ENCODE assay signal across 19 cellular contexts in the genomic region with DNA sequence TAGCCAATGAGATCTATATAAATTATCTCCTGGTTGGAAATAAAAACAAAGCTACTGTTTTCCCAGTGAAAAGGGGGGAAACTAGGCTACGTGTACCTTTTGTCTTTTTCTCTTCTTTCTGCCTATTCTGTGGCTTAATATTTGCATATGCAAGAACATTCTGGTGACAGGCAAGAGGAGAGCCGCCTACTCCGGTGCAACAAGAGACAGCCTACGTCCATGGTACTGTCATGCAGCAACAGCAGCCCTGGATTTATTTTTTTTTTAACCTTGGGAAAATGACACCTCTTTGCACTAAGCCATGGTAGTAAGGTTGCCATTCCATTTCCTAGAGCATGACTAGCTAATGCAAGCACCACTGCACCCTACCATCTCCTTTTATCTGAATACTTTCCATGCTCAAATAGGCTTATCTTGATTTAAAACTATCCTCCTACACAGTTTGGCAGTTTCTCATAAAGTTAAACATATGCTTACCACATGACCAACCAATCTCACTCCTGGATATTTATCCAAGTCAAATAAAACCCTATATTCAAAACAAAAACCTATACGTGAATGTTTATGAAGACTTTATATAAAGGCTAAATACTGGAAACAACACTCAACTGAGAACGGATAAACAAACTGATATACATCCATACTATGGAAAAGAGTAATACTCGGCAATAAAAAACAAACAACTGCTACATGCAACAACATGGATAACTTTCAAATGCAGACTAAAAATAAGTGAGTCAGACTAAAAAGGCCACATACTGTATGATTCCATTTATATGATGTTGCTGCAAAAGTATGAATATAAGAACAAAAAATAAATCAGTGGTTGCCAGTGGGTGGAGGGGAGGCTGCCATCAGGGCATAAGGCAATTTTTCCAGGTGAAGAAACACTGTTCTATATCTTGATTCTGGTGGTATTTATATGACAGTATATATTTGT. TPM values are rescaled to one million over a fixed set of nuclear protein-coding genes. Genes with fewer than 3 reads are reported as not detected.
DNase-seq lines count a peak whose midpoint lies in the region; ATAC-seq, FAIRE-seq and TF ChIP-seq lines count a peak whose summit lies in the region.
"Had no signal": no experiment of that assay in that cellular context is flagged by ENCODE, and none has a peak within 500 bp of the region (broad histone marks: within the 10 kb centered on the region; RNA-seq: fewer than 3 reads in every experiment).

No MANE protein-coding gene starts in this region.

- FAIRE-seq in GM12891 (lab: Jason Lieb, UNC) = peak; percentile 84
- FAIRE-seq: bronchial epithelial cell had no signal

- H2BK5ac ChIP-seq in mesendoderm (ENCODE audit: low read length) = no peak overlapping the region

- no peak overlapping the region for H3K18ac ChIP-seq in mesendoderm (ENCODE audit: low read length)

- no peaks in the 10 kb centered on the region for H3K79me2 ChIP-seq in mesendoderm (ENCODE audit: control insufficient read depth, insufficient read depth, low read length)

- no peak overlapping the region for H3K23ac ChIP-seq in mesendoderm (ENCODE audit: low read length)

- no peaks in the 10 kb centered on the region for H3K4me1 ChIP-seq in mesendoderm (ENCODE audit: control insufficient read depth, low read depth, low read length)

- no peaks in the 10 kb centered on the region for H3K27me3 ChIP-seq in mesendoderm (ENCODE audit: insufficient read depth, low read length, poor library complexity)
- H3K27me3 ChIP-seq: ovary, sigmoid colon, testis had no signal

- peaks cover 2% of the 10 kb centered on the region for H3K79me1 ChIP-seq in mesendoderm (ENCODE audit: low read length)

- H2BK120ac ChIP-seq in mesendoderm (ENCODE audit: low read depth, low read length) = no peak overlapping the region

- H3K56ac ChIP-seq in mesendoderm (ENCODE audit: low read length) = no peak overlapping the region

- ATAC-seq in HG03520 (IDR thresholded peaks at IDR 0.05; ENCODE audit: unreplicated experiment) (no peak), GM21619 (IDR thresholded peaks at IDR 0.05; ENCODE audit: unreplicated experiment) (no peak)
- ATAC-seq: naive thymus-derived CD4-positive, alpha-beta T cell had no signal

- no peak for TF ChIP-seq CTCF in fibroblast of villous mesenchyme (IDR thresholded peaks at IDR 0.05; ENCODE audit: insufficient read depth, low read depth, low read length)

- peak overlapping the region; percentile 56 for H3K9ac ChIP-seq in SK-N-MC (ENCODE audit: insufficient read length)
- H3K9ac ChIP-seq in mesendoderm (ENCODE audit: low read length) = no peak overlapping the region

- TF ChIP-seq POLR2A in GM12891 (IDR thresholded peaks at IDR 0.05; ENCODE audit: low read depth, low read length) = no peak

- 100% methylated on average over 1 of the region's 7 CpGs for WGBS in mesendoderm (ENCODE audit: extremely low coverage, insufficient coverage, low lambda C conversion rate)

- no peak overlapping the region for H4K8ac ChIP-seq in mesendoderm (ENCODE audit: low read depth, low read length)

- H3K36me3 ChIP-seq in SK-N-MC (ENCODE audit: insufficient read depth, low read length) (peaks cover 52% of the 10 kb centered on the region), mesendoderm (ENCODE audit: control insufficient read depth, insufficient read depth, low read length) (no peaks in the 10 kb centered on the region)
- H3K36me3 ChIP-seq: ovary had no signal

- H3K9me3 ChIP-seq in SK-N-MC (ENCODE audit: low read depth, low read length) = no peaks in the 10 kb centered on the region
- H3K9me3 ChIP-seq: ovary, sigmoid colon, testis had no signal

- no peak overlapping the region for H2AK5ac ChIP-seq in mesendoderm (ENCODE audit: low read length)

- no peak overlapping the region for H2BK15ac ChIP-seq in mesendoderm (replicated peaks; ENCODE audit: low read depth)

- H3K4me2 ChIP-seq in mesendoderm (ENCODE audit: low read length) = no peak overlapping the region

- peak overlapping the region; percentile 21; the same call in 1 of the 2 replicates for H3K27ac ChIP-seq in SK-N-MC
- H3K27ac ChIP-seq in mesendoderm (ENCODE audit: low read depth, low read length) = no peak overlapping the region
- H3K27ac ChIP-seq: ovary, sigmoid colon, testis had no signal

- no peak overlapping the region for H4K5ac ChIP-seq in mesendoderm (ENCODE audit: low read length)

- H3K4ac ChIP-seq in mesendoderm (ENCODE audit: low read depth, low read length) = no peak overlapping the region

- H3K4me3 ChIP-seq in SK-N-MC = no peak overlapping the region
- no peak overlapping the region for H3K4me3 ChIP-seq in fibroblast of villous mesenchyme (ENCODE audit: low read depth, low read length)
- no peak overlapping the region for H3K4me3 ChIP-seq in mesendoderm (ENCODE audit: low read length)
- H3K4me3 ChIP-seq: ovary, sigmoid colon, testis had no signal

- DNase-seq in GM12891 (ENCODE audit: insufficient read length, low spot score) (no peak), SK-N-MC (ENCODE audit: low read depth, low spot score) (no peak), fibroblast of villous mesenchyme (ENCODE audit: low read depth) (peak; percentile 52), putamen (ENCODE audit: low spot score) (peak; percentile 73), ureter (ENCODE audit: low spot score) (no peak), mesendoderm (no peak)
- DNase-seq: activated CD4-positive, alpha-beta T cell treated with anti-CD3 and anti-CD28 coated beads for 4 hours; CD4-positive, alpha-beta T cell; foreskin melanocyte; GDM1; kidney; NCI-H524 treated with DMSO at 0.1 percent for 48 hours; ovary; sigmoid colon; testis had no signal

TF ChIP-seq in GM12891, 5 proteins besides CTCF, POLR2A, EP300 and RAD21:
- TF ChIP-seq POU2F2 (IDR thresholded peaks at IDR 0.05; ENCODE audit: low read depth, low read length) (peak; percentile 95), SPI1 (IDR thresholded peaks at IDR 0.05; ENCODE audit: low read depth, low read length) (no peak), PAX5 (IDR thresholded peaks at IDR 0.05; ENCODE audit: insufficient read depth, low read length, severe bottlenecking) (no peak)

RNA-seq across cellular contexts. Expression of a gene that starts 17.3 kb away (rescaled TPM):
- polyA plus RNA-seq in GM12891 (2012; ENCODE audit: low read depth, missing spikeins) = 3.9 TPM
- 4.2 and 4.7 TPM in 2 replicates for total RNA-seq in fibroblast of villous mesenchyme
- 9.3 TPM for total RNA-seq in ureter
- 21.3 TPM for polyA plus RNA-seq in mesendoderm (2013, experiment 1 of 2)
- polyA plus RNA-seq in mesendoderm (2013, experiment 2 of 2) = 21.0 TPM

RNA-seq across cellular contexts. Expression of a gene that starts 17.4 kb away (rescaled TPM):
- 17.4 TPM for polyA plus RNA-seq in GM12891 (2012; ENCODE audit: low read depth, missing spikeins)
- total RNA-seq in fibroblast of villous mesenchyme (23.8 and 31.1 TPM in 2 replicates), ureter (41.5 TPM)
- 23.1 TPM for polyA plus RNA-seq in mesendoderm (2013, experiment 1 of 2)
- 22.8 TPM for polyA plus RNA-seq in mesendoderm (2013, experiment 2 of 2)

Comparison
In these comparisons a context has a peak if more than half of its experiments do, and no peak if none do; other contexts are left out.
1. DNase-seq: peak in fibroblast of villous mesenchyme (single experiment) and putamen (single experiment); none in GM12891 (single experiment), SK-N-MC (single experiment), ureter (single experiment) and mesendoderm (single experiment).